In genomic region chr11:118180300-118180703, GRCh38 we compare ENCODE assay signal across 8 cellular contexts. TPM values are rescaled to one million over a fixed set of nuclear protein-coding genes. Genes with fewer than 3 reads are reported as not detected.
DNase-seq lines count a peak whose midpoint lies in the region; ATAC-seq and TF ChIP-seq lines count a peak whose summit lies in the region.

No MANE protein-coding gene starts in this region.

- BruUV-seq in Panc1 (replicated peaks; lab: Mats Ljungman, UMichigan), result no TSS peak

- TF ChIP-seq CTCF in GM13977 (IDR thresholded peaks at IDR 0.05; ENCODE audit: extremely low read depth, insufficient read depth, missing control alignments) (no peak), Panc1 (IDR thresholded peaks at IDR 0.05) (no peak), prostate gland (IDR thresholded peaks at IDR 0.05) (peak in 1 of 4 experiments; percentile 17)

- 7% methylated on average over 11 of the region's 11 CpGs for WGBS in prostate gland

- H3K36me3 ChIP-seq in Panc1 (ENCODE audit: control insufficient read depth, insufficient read depth, low read length) (no peaks in the 10 kb centered on the region), prostate gland (no peaks in the 10 kb centered on the region)

- no peaks in the 10 kb centered on the region for H3K27me3 ChIP-seq in Panc1 (ENCODE audit: control insufficient read depth, insufficient read depth, low read length)
- H3K27me3 ChIP-seq in prostate gland (replicated peaks; ENCODE audit: insufficient read depth), result no peaks in the 10 kb centered on the region

- POLR2A ChIA-PET in Panc1 (lab: Charles Lee), result no interaction called here

- no peak overlapping the region for H3K4me3 ChIP-seq in Panc1 (ENCODE audit: low read depth in 2 of 2, low read length in 2 of 2)
- no peak overlapping the region for H3K4me3 ChIP-seq in prostate gland

- CTCF ChIA-PET in Panc1 (lab: Charles Lee), result interaction anchor here (0.8 to 1.4 kb wide), 3 partner anchors 9 to 32 kb away, joined by 3 to 4 read pairs (median 3); no protein-coding TSS in a partner anchor

- H3K27ac ChIP-seq in Panc1 (ENCODE audit: low read length), result no peak overlapping the region
- no peak overlapping the region for H3K27ac ChIP-seq in prostate gland

- intact Hi-C loops in Panc1 (cut with micrococcal nuclease; ENCODE audit: unreplicated experiment) (no loop called here), prostate gland (cut with DNase I) (no loop called here)

- no peak for TF ChIP-seq POLR2A in prostate gland (IDR thresholded peaks at IDR 0.05)

- peaks cover 5% of the 10 kb centered on the region; the same call in 1 of the 2 replicates for H3K4me1 ChIP-seq in Panc1 (ENCODE audit: control insufficient read depth, insufficient read depth, low read length)
- H3K4me1 ChIP-seq in prostate gland (replicated peaks), result no peaks in the 10 kb centered on the region

- DNase-seq in GM13977 (ENCODE audit: low spot score), result peak; percentile 23
- DNase-seq in Panc1 (ENCODE audit: low read depth, low spot score), result no peak
- DNase-seq in globus pallidus (ENCODE audit: low spot score), result peak; percentile 94
- peak; percentile 37 for DNase-seq in prostate gland (ENCODE audit: low spot score)
- DNase-seq in DMS114 treated with DMSO at 0.1 percent for 48 hours (lab: John Stamatoyannopoulos, UW; ENCODE audit: unreplicated experiment), result no peak
- DNase-seq in stimulated activated CD8-positive, alpha-beta memory T cell treated with anti-CD3 and anti-CD28 coated beads, Interleukin-4, amount 100 ng/mL, for 48 hours, result no peak
- DNase-seq in GM19238 (ENCODE audit: insufficient read length, low spot score), result no peak

- no peaks in the 10 kb centered on the region for H3K9me3 ChIP-seq in Panc1 (ENCODE audit: control insufficient read depth, insufficient read depth, low read depth, low read length)
- H3K9me3 ChIP-seq in prostate gland, result no peaks in the 10 kb centered on the region

- in situ Hi-C loops in GM13977 (cut with MboI; ENCODE audit: low pct_unique_long_range_greater_than_20kb, low sequenced_read_pairs, unreplicated experiment) (no loop called here), Panc1 (cut with HindIII; ENCODE audit: low pct_unique_long_range_greater_than_20kb, low sequenced_read_pairs) (no loop called here)

- ATAC-seq in Panc1 (peak; percentile 78), GM21528 (IDR thresholded peaks at IDR 0.05; ENCODE audit: low FRiP score, unreplicated experiment) (no peak)

RNA-seq across cellular contexts. Expression of gene SCN2B, which starts 3.9 kb away (rescaled TPM):
- total RNA-seq in Panc1 (2021; ENCODE audit: unreplicated experiment) (not detected), prostate gland (1 to 10 TPM in 1 of 2 donors, under 1 TPM in 1; 0.68 to 1.1 TPM)
- polyA plus RNA-seq in Panc1 (2012; ENCODE audit: insufficient read length), result not detected

RNA-seq across cellular contexts. Expression of gene SCN4B, which starts 27.7 kb away (rescaled TPM):
- total RNA-seq in Panc1 (2021; ENCODE audit: unreplicated experiment), result 0.33 TPM
- polyA plus RNA-seq in Panc1 (2012; ENCODE audit: insufficient read length), result not detected
- total RNA-seq in prostate gland, result 1 to 10 TPM; 3.0 to 5.6 TPM

RNA-seq across cellular contexts. Expression of gene JAML, which starts 44.5 kb away (rescaled TPM):
- total RNA-seq in Panc1 (2021; ENCODE audit: unreplicated experiment) (0.39 TPM), prostate gland (1 to 10 TPM; 2.3 to 8.5 TPM)
- polyA plus RNA-seq in Panc1 (2012; ENCODE audit: insufficient read length), result not detected

Comparison
In these comparisons a context has a peak if more than half of its experiments do, and no peak if none do; other contexts are left out.
1. DNase-seq: peak in GM13977 (single experiment), globus pallidus (single experiment) and prostate gland (single experiment); none in Panc1 (single experiment), DMS114 treated with DMSO at 0.1 percent for 48 hours (single experiment), stimulated activated CD8-positive, alpha-beta memory T cell treated with anti-CD3 and anti-CD28 coated beads, Interleukin-4, amount 100 ng/mL, for 48 hours (single experiment) and GM19238 (single experiment).